17 cellular contexts compared by ENCODE assay signal in the genomic region with DNA sequence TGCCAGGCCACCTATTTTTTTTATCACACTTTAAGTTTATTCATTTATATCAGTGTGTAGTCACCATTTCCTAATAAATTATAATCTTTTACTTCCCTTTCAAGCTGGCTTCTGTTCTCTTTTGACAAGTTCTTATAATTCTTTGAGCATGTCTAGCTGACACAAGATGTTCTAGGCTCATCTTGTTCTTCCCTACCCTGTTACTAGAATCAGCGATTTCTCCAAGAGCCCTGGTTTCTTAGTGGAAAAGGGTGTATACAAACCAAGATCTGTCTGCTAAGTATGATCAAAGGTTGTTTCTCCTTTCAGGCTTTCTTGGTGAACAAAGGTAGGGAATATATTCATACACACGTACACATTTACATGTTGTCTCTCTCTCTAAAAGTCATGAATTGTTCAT. TPM values are rescaled to one million over a fixed set of nuclear protein-coding genes. Genes with fewer than 3 reads are reported as not detected.
DNase-seq lines count a peak whose midpoint lies in the region; ATAC-seq and TF ChIP-seq lines count a peak whose summit lies in the region.
"Had no signal": no experiment of that assay in that cellular context is flagged by ENCODE, and none has a peak within 500 bp of the region (broad histone marks: within the 10 kb centered on the region; RNA-seq: fewer than 3 reads in every experiment).

No MANE protein-coding gene starts in this region.

- no peak overlapping the region for H3K4me3 Mint-ChIP-seq in WTC11
- H3K4me3 Mint-ChIP-seq in activated naive CD8-positive, alpha-beta T cell treated with anti-CD3 and anti-CD28 coated beads, Interleukin-2, amount 50 U/mL, for 24 hours: no peak overlapping the region
- H3K4me3 Mint-ChIP-seq: CD4-positive, alpha-beta T cell had no signal

- no peak for TF ChIP-seq POLR2A in prostate gland (IDR thresholded peaks at IDR 0.05)

- no peaks in the 10 kb centered on the region for H3K27me3 Mint-ChIP-seq in WTC11 (ENCODE audit: low read depth)
- peaks cover 1% of the 10 kb centered on the region for H3K27me3 Mint-ChIP-seq in activated naive CD8-positive, alpha-beta T cell treated with anti-CD3 and anti-CD28 coated beads, Interleukin-2, amount 50 U/mL, for 24 hours
- H3K27me3 Mint-ChIP-seq: CD4-positive, alpha-beta T cell had no signal

- no peaks in the 10 kb centered on the region for H3K36me3 Mint-ChIP-seq in WTC11
- H3K36me3 Mint-ChIP-seq in activated naive CD8-positive, alpha-beta T cell treated with anti-CD3 and anti-CD28 coated beads, Interleukin-2, amount 50 U/mL, for 24 hours (ENCODE audit: low read depth): no peaks in the 10 kb centered on the region

- H3K27ac Mint-ChIP-seq in WTC11: peak overlapping the region; percentile 78
- H3K27ac Mint-ChIP-seq in activated naive CD8-positive, alpha-beta T cell treated with anti-CD3 and anti-CD28 coated beads, Interleukin-2, amount 50 U/mL, for 24 hours: no peak overlapping the region
- H3K27ac Mint-ChIP-seq: CD4-positive, alpha-beta T cell had no signal

- ATAC-seq in WTC11 (no peak), left lobe of liver (peak; percentile 25)
- ATAC-seq in activated naive CD8-positive, alpha-beta T cell treated with anti-CD3 and anti-CD28 coated beads, Interleukin-2, amount 50 U/mL, for 24 hours: no peak
- ATAC-seq: PC-3 had no signal

- H3K4me1 Mint-ChIP-seq in WTC11: peaks cover 78% of the 10 kb centered on the region
- H3K4me1 Mint-ChIP-seq in activated naive CD8-positive, alpha-beta T cell treated with anti-CD3 and anti-CD28 coated beads, Interleukin-2, amount 50 U/mL, for 24 hours: peaks cover 7% of the 10 kb centered on the region

- H3K36me3 ChIP-seq in left ventricle myocardium inferior (no peaks in the 10 kb centered on the region), right atrium auricular region (no peaks in the 10 kb centered on the region), prostate gland (no peaks in the 10 kb centered on the region)

- TF ChIP-seq CTCF in left ventricle myocardium inferior (IDR thresholded peaks at IDR 0.05; ENCODE audit: borderline replicate concordance): no peak
- no peak for TF ChIP-seq CTCF in right atrium auricular region (IDR thresholded peaks at IDR 0.05)
- TF ChIP-seq CTCF in WTC11 (IDR thresholded peaks at IDR 0.05): no peak
- no peak for TF ChIP-seq CTCF in prostate gland (IDR thresholded peaks at IDR 0.05)

- H3K9me3 ChIP-seq in left ventricle myocardium inferior (replicated peaks) (no peaks in the 10 kb centered on the region), right atrium auricular region (no peaks in the 10 kb centered on the region), prostate gland (no peaks in the 10 kb centered on the region)
- H3K9me3 ChIP-seq: SK-N-SH had no signal

- H3K27ac ChIP-seq in left ventricle myocardium inferior (replicated peaks) (peak overlapping the region; percentile 67), right atrium auricular region (no peak overlapping the region), prostate gland (no peak overlapping the region)

- CTCF ChIA-PET in WTC11 (lab: Charles Lee): no interaction called here

- H3K27me3 ChIP-seq in left ventricle myocardium inferior (ENCODE audit: low read depth) (no peaks in the 10 kb centered on the region), right atrium auricular region (no peaks in the 10 kb centered on the region), prostate gland (replicated peaks; ENCODE audit: insufficient read depth) (no peaks in the 10 kb centered on the region)

- no peaks in the 10 kb centered on the region for H3K9me3 Mint-ChIP-seq in WTC11
- no peaks in the 10 kb centered on the region for H3K9me3 Mint-ChIP-seq in activated naive CD8-positive, alpha-beta T cell treated with anti-CD3 and anti-CD28 coated beads, Interleukin-2, amount 50 U/mL, for 24 hours
- H3K9me3 Mint-ChIP-seq: CD4-positive, alpha-beta T cell had no signal

- 80% methylated on average over 2 of the region's 2 CpGs for WGBS in prostate gland

- peaks cover 66% of the 10 kb centered on the region for H3K4me1 ChIP-seq in left ventricle myocardium inferior
- H3K4me1 ChIP-seq in right atrium auricular region: peaks cover 0 to 51% of the 10 kb centered on the region in 2 donors
- peaks cover 5% of the 10 kb centered on the region for H3K4me1 ChIP-seq in prostate gland (replicated peaks)

- intact Hi-C loops in left ventricle myocardium inferior (cut with micrococcal nuclease): loop anchor here (10.0 kb wide), 1 partner anchor 84 kb away; no protein-coding TSS in a partner anchor
- intact Hi-C loops in prostate gland (cut with DNase I): no loop called here

- POLR2A ChIA-PET in WTC11 (lab: Charles Lee): no interaction called here

- H3K4me3 ChIP-seq in left ventricle myocardium inferior: no peak overlapping the region
- no peak overlapping the region for H3K4me3 ChIP-seq in right atrium auricular region
- no peak overlapping the region for H3K4me3 ChIP-seq in prostate gland

- DNase-seq in left ventricle myocardium inferior: no peak
- no peak for DNase-seq in right atrium auricular region (ENCODE audit: low spot score)
- no peak for DNase-seq in WTC11 (ENCODE audit: low spot score)
- DNase-seq in left lobe of liver (ENCODE audit: low spot score): no peak
- DNase-seq in activated naive CD8-positive, alpha-beta T cell treated with anti-CD3 and anti-CD28 coated beads, Interleukin-2, amount 50 U/mL, for 24 hours: no peak
- no peak for DNase-seq in prostate gland (ENCODE audit: low spot score)
- no peak for DNase-seq in DMS153 treated with DMSO at 0.1 percent for 48 hours (lab: John Stamatoyannopoulos, UW; ENCODE audit: unreplicated experiment)
- no peak for DNase-seq in NCI-H2029 treated with DMSO at 0.1 percent for 48 hours (lab: John Stamatoyannopoulos, UW)
- DNase-seq: CD4-positive, alpha-beta T cell; KG1; MV-4-11; NCI-H1694 treated with DMSO at 0.1 percent for 48 hours; NCI-H345; NCI-H524 treated with DMSO at 0.1 percent for 48 hours; PC-3; SHP77; SK-N-SH had no signal

TF ChIP-seq in WTC11, 78 proteins besides CTCF, POLR2A, EP300 and RAD21 (continues in another document):
- no peak for TF ChIP-seq ZNF425 (CRISPR knock-in tag; conservative IDR thresholded peaks at IDR 0.05)
- no peak for TF ChIP-seq ZSCAN18 (CRISPR knock-in tag; IDR thresholded peaks at IDR 0.05)
- no peak for TF ChIP-seq NR2C2 (CRISPR knock-in tag; IDR thresholded peaks at IDR 0.05)
- no peak for TF ChIP-seq FOXJ3 (CRISPR knock-in tag; IDR thresholded peaks at IDR 0.05; ENCODE audit: borderline replicate concordance)
- no peak for TF ChIP-seq TP53 (CRISPR knock-in tag; IDR thresholded peaks at IDR 0.05)
- TF ChIP-seq SP1 (CRISPR knock-in tag; conservative IDR thresholded peaks at IDR 0.05): no peak
- no peak for TF ChIP-seq ZNF121 (CRISPR knock-in tag; IDR thresholded peaks at IDR 0.05)
- no peak for TF ChIP-seq NR3C1 (CRISPR knock-in tag; conservative IDR thresholded peaks at IDR 0.05; ENCODE audit: low read depth)
- no peak for TF ChIP-seq ELF4 (CRISPR knock-in tag; IDR thresholded peaks at IDR 0.05; ENCODE audit: low read depth)
- no peak for TF ChIP-seq ESRRA (CRISPR knock-in tag; IDR thresholded peaks at IDR 0.05; ENCODE audit: borderline replicate concordance)
- TF ChIP-seq, protein P1, sequence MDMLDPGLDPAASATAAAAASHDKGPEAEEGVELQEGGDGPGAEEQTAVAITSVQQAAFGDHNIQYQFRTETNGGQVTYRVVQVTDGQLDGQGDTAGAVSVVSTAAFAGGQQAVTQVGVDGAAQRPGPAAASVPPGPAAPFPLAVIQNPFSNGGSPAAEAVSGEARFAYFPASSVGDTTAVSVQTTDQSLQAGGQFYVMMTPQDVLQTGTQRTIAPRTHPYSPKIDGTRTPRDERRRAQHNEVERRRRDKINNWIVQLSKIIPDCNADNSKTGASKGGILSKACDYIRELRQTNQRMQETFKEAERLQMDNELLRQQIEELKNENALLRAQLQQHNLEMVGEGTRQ (CRISPR knock-in tag; IDR thresholded peaks at IDR 0.05): no peak
- no peak for TF ChIP-seq ZNF263 (CRISPR knock-in tag; IDR thresholded peaks at IDR 0.05; ENCODE audit: low read depth)
- no peak for TF ChIP-seq ZNF219 (CRISPR knock-in tag; IDR thresholded peaks at IDR 0.05; ENCODE audit: borderline replicate concordance)
- no peak for TF ChIP-seq ZNF138 (CRISPR knock-in tag; conservative IDR thresholded peaks at IDR 0.05)

RNA-seq across cellular contexts. Expression of gene FGD4, which starts 51.0 kb away (rescaled TPM):
- total RNA-seq in left ventricle myocardium inferior (30.5 TPM), right atrium auricular region (10 to 100 TPM; 13.5 to 16.2 TPM), WTC11 (2021) (32.8 to 39.7 TPM (median 35.7 TPM) in 3 replicates), left lobe of liver (21.6 TPM), prostate gland (10 to 100 TPM; 24.3 to 49.3 TPM)
